ENCODE assay signal across 21 cellular contexts in the genomic region with DNA sequence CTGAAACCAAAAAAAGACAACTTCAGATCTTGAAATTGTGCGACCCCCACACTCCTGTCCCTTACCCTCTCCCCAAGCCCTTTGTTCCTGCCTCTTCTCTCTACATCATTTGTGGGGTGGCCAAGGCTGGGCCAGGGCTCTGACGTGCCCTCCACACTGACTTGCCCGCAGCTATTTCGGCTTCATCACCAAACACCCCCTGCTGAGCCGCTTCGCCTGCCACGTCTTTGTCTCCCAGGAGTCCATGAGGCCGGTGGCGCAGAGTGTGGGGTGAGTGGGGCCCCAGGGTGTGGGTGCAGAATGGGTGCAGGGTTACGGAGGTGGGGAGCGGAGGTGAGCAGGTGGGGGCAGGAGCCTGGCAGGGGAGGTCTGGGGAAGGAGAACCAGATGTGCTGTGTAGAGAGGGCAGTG. TPM values are rescaled to one million over a fixed set of nuclear protein-coding genes. Genes with fewer than 3 reads are reported as not detected.
DNase-seq lines count a peak whose midpoint lies in the region; ATAC-seq, FAIRE-seq and TF ChIP-seq lines count a peak whose summit lies in the region.
"Had no signal": no experiment of that assay in that cellular context is flagged by ENCODE, and none has a peak within 500 bp of the region (broad histone marks: within the 10 kb centered on the region; RNA-seq: fewer than 3 reads in every experiment).

No MANE protein-coding gene starts in this region.

- no peaks in the 10 kb centered on the region; a peak in 2 of 7 replicates for H3K36me3 Mint-ChIP-seq in H9 (ENCODE audit: insufficient read depth in 1 of 3, low read depth in 3 of 3)
- no peaks in the 10 kb centered on the region for H3K36me3 Mint-ChIP-seq in stimulated activated memory B cell treated with anti-CD40 and anti-IgM and Interleukin-4, amounts not matched to agents 10 μg/mL and 1 μg/mL and 100 μg/mL, for 72 hours
- H3K36me3 Mint-ChIP-seq: CD14-positive monocyte; CD8-positive, alpha-beta T cell had no signal

- no peaks in the 10 kb centered on the region for H3K79me2 ChIP-seq in H9 (ENCODE audit: insufficient read depth, low read length)

- H3K23me2 ChIP-seq in H9 (ENCODE audit: insufficient read length, low read depth, low read length, poor library complexity, severe bottlenecking) = peaks cover 5% of the 10 kb centered on the region

- no peak overlapping the region for H3K4ac ChIP-seq in H9 (ENCODE audit: low read depth, low read length)

- no peaks in the 10 kb centered on the region for H4K20me1 ChIP-seq in H9 (ENCODE audit: control insufficient read depth, insufficient read depth, insufficient read length)

- no peak overlapping the region for H3K27ac Mint-ChIP-seq in H9
- H3K27ac Mint-ChIP-seq in stimulated activated memory B cell treated with anti-CD40 and anti-IgM and Interleukin-4, amounts not matched to agents 10 μg/mL and 1 μg/mL and 100 μg/mL, for 72 hours = no peak overlapping the region
- H3K27ac Mint-ChIP-seq: CD14-positive monocyte; CD8-positive, alpha-beta T cell had no signal

- H3K4me3 ChIP-seq in kidney (ENCODE audit: low read length in 2 of 2) = no peak overlapping the region

- no peaks in the 10 kb centered on the region for H3K36me3 ChIP-seq in kidney (ENCODE audit: control insufficient read depth in 1 of 2, insufficient read depth in 2 of 2, low read length in 2 of 2)

- TF ChIP-seq CTCF in H9 (conservative IDR thresholded peaks at IDR 0.05) (no peak), kidney (IDR thresholded peaks at IDR 0.05; ENCODE audit: borderline replicate concordance, extremely low read depth, insufficient read depth) (no peak)

- no peak overlapping the region for H3K23ac ChIP-seq in H9 (ENCODE audit: insufficient read length, low read depth, low read length)

- H3K4me2 ChIP-seq in H9 (ENCODE audit: insufficient read depth, insufficient read length, low read length) = no peak overlapping the region

- no peak overlapping the region for H2BK20ac ChIP-seq in H9 (ENCODE audit: low read depth, low read length, poor library complexity, severe bottlenecking)

- no peak overlapping the region for H3K4me3 Mint-ChIP-seq in H9
- H3K4me3 Mint-ChIP-seq in stimulated activated memory B cell treated with anti-CD40 and anti-IgM and Interleukin-4, amounts not matched to agents 10 μg/mL and 1 μg/mL and 100 μg/mL, for 72 hours = no peak overlapping the region
- H3K4me3 Mint-ChIP-seq: CD8-positive, alpha-beta T cell had no signal

- whole genome bisulfite sequencing in H9 (ENCODE audit: extremely low coverage, insufficient read length, low lambda C conversion rate) = no CpG with 5 or more reads among the region's 11 CpGs

- no peaks in the 10 kb centered on the region for H3K27me3 ChIP-seq in H9 (ENCODE audit: insufficient read depth, low read length)

- H2BK15ac ChIP-seq in H9 (ENCODE audit: low read depth, low read length) = no peak overlapping the region

- H3K56ac ChIP-seq in H9 (ENCODE audit: insufficient read length, low read depth, low read length) = no peak overlapping the region

- H3K18ac ChIP-seq in H9 (ENCODE audit: insufficient read length, low read depth, low read length) = peak overlapping the region; percentile 11

- peaks cover 41% of the 10 kb centered on the region for H3K27me3 Mint-ChIP-seq in H9 (ENCODE audit: low read depth)
- H3K27me3 Mint-ChIP-seq in stimulated activated memory B cell treated with anti-CD40 and anti-IgM and Interleukin-4, amounts not matched to agents 10 μg/mL and 1 μg/mL and 100 μg/mL, for 72 hours = peaks cover 85% of the 10 kb centered on the region

- no peak overlapping the region for H2BK120ac ChIP-seq in H9 (ENCODE audit: low read depth, low read length, poor library complexity, severe bottlenecking)

- H3T11ph ChIP-seq in H9 (ENCODE audit: low read length) = no peak overlapping the region

- H3K27ac ChIP-seq in H9 (ENCODE audit: insufficient read length, low read depth, low read length) (no peak overlapping the region), kidney (ENCODE audit: low read depth in 2 of 2, low read length in 2 of 2) (no peak overlapping the region)
- H3K27ac ChIP-seq: 22Rv1 had no signal

- peaks cover 10 to 16% of the 10 kb centered on the region in 2 experiments for H3K4me1 Mint-ChIP-seq in H9
- peaks cover 10% of the 10 kb centered on the region for H3K4me1 Mint-ChIP-seq in stimulated activated memory B cell treated with anti-CD40 and anti-IgM and Interleukin-4, amounts not matched to agents 10 μg/mL and 1 μg/mL and 100 μg/mL, for 72 hours

- H3K9me3 ChIP-seq in H9 (ENCODE audit: control insufficient read depth, low read depth, low read length) (no peaks in the 10 kb centered on the region), kidney (ENCODE audit: control insufficient read depth in 1 of 2, low read length in 2 of 2) (no peaks in the 10 kb centered on the region)

- H3K9ac ChIP-seq in H9 (ENCODE audit: extremely low read depth, insufficient read length, low read length) (no peak overlapping the region), kidney (ENCODE audit: low read length in 2 of 2) (no peak overlapping the region)

- H2AFZ ChIP-seq in H9 (ENCODE audit: low read length) = no peak overlapping the region

- no peak overlapping the region for H2BK12ac ChIP-seq in H9 (ENCODE audit: insufficient read length, low read depth, low read length)

- H3K9me3 Mint-ChIP-seq in H9 = peaks cover 0 to 3% of the 10 kb centered on the region in 2 experiments; a peak in 1 of 5 replicates
- H3K9me3 Mint-ChIP-seq in stimulated activated memory B cell treated with anti-CD40 and anti-IgM and Interleukin-4, amounts not matched to agents 10 μg/mL and 1 μg/mL and 100 μg/mL, for 72 hours = no peaks in the 10 kb centered on the region
- H3K9me3 Mint-ChIP-seq: CD8-positive, alpha-beta T cell had no signal

- intact Hi-C loops in kidney (cut with DNase I) = no loop called here

- no peak overlapping the region for H4K5ac ChIP-seq in H9 (ENCODE audit: insufficient read length, low read depth, low read length)

- DNase-seq in activated effector memory CD4-positive, alpha-beta T cell treated with anti-CD3 and anti-CD28 coated beads, Interleukin-2, amount 50 U/mL, for 16 hours = peak; percentile 60
- no peak for DNase-seq in activated effector memory CD4-positive, alpha-beta T cell treated with Interleukin-2 at 50 U/mL for 16 hours
- no peak for DNase-seq in H9
- peak; percentile 70 for DNase-seq in kidney
- no peak for DNase-seq in DMS53 treated with DMSO at 0.1 percent for 48 hours (lab: John Stamatoyannopoulos, UW; ENCODE audit: unreplicated experiment)
- DNase-seq in stimulated activated CD4-positive, alpha-beta T cell treated with anti-CD3 and anti-CD28 coated beads, Interleukin-4, amount 100 ng/mL, for 1 hour = no peak
- DNase-seq: CD8-positive, alpha-beta T cell; COR-L47; DMS153; DND-41; GF-D8; IMR-90 had no signal

- H3K79me1 ChIP-seq in H9 (ENCODE audit: insufficient read depth, low read depth, low read length, poor library complexity, severe bottlenecking) = no peaks in the 10 kb centered on the region

- H3K4me1 ChIP-seq in H9 (ENCODE audit: insufficient read depth, low read length) = peaks cover 3% of the 10 kb centered on the region; the same call in 1 of the 2 replicates
- H3K4me1 ChIP-seq in kidney (ENCODE audit: control insufficient read depth in 1 of 2, insufficient read depth in 1 of 2, low read depth in 1 of 2, low read length in 2 of 2) = no peaks in the 10 kb centered on the region

- H2BK5ac ChIP-seq in H9 (ENCODE audit: insufficient read length, low read length) = no peak overlapping the region

- peak; percentile 46 for ATAC-seq in stimulated activated memory B cell treated with anti-CD40 and anti-IgM and Interleukin-4, amounts not matched to agents 10 μg/mL and 1 μg/mL and 100 μg/mL, for 72 hours
- ATAC-seq: CD8-positive, alpha-beta T cell; HCT116 had no signal

- no peak overlapping the region for H3K14ac ChIP-seq in H9 (ENCODE audit: insufficient read depth, low read length)

- no peak overlapping the region for H4K8ac ChIP-seq in H9 (replicated peaks; ENCODE audit: insufficient read length, low read depth, low read length)

- no peak for FAIRE-seq in kidney (lab: Jason Lieb, UNC)
- FAIRE-seq: D721Med, GM19239, H1 had no signal

- H4K91ac ChIP-seq in H9 (ENCODE audit: insufficient read length, low read depth, low read length) = no peak overlapping the region

- H2AK5ac ChIP-seq in H9 (ENCODE audit: insufficient read length, low read length) = no peak overlapping the region

RNA-seq across cellular contexts. Expression of gene MAPK8IP2, which starts 9.5 kb away (rescaled TPM):
- total RNA-seq in H9 (2021) = 5.7 and 5.9 TPM in 2 replicates
- total RNA-seq in kidney = 1.1 TPM
- 1.0 TPM for polyA plus RNA-seq in kidney (ENCODE audit: insufficient read depth, low read depth, low replicate concordance)
- polyA plus RNA-seq: CD14-positive monocyte had no signal

RNA-seq across cellular contexts. Expression of gene ARSA, which starts 17.9 kb away (rescaled TPM):
- 10.3 and 11.0 TPM in 2 replicates for total RNA-seq in H9 (2021)
- 53.0 TPM for total RNA-seq in kidney
- polyA plus RNA-seq in kidney (ENCODE audit: insufficient read depth, low read depth, low replicate concordance) = 52.8 TPM

RNA-seq across cellular contexts. Expression of gene CHKB, which starts 27.4 kb away (rescaled TPM):
- total RNA-seq in H9 (2021) (64.1 and 64.9 TPM in 2 replicates), kidney (91.7 TPM)
- polyA plus RNA-seq in kidney (ENCODE audit: insufficient read depth, low read depth, low replicate concordance) = 73.0 TPM

RNA-seq across cellular contexts. Expression of gene CPT1B, which starts 31.8 kb away (rescaled TPM):
- total RNA-seq in H9 (2021) (65.7 and 68.3 TPM in 2 replicates), kidney (34.3 TPM)
- polyA plus RNA-seq in kidney (ENCODE audit: insufficient read depth, low read depth, low replicate concordance) = 20.6 TPM

RNA-seq across cellular contexts. Expression of gene SYCE3, which starts 47.3 kb away (rescaled TPM):
- total RNA-seq in H9 (2021) = 0.85 and 0.97 TPM in 2 replicates
- not detected for total RNA-seq in kidney
- polyA plus RNA-seq in kidney (ENCODE audit: insufficient read depth, low read depth, low replicate concordance) = 4.6 TPM
- total RNA-seq: A673; CD8-positive, alpha-beta T cell; H1; IMR-90 had no signal
- polyA plus RNA-seq: BJ, IMR-90 had no signal

Comparison
In these comparisons a context has a peak if more than half of its experiments do, and no peak if none do; other contexts are left out.
1. DNase-seq: peak in activated effector memory CD4-positive, alpha-beta T cell treated with anti-CD3 and anti-CD28 coated beads, Interleukin-2, amount 50 U/mL, for 16 hours (single experiment) and kidney (single experiment); none in activated effector memory CD4-positive, alpha-beta T cell treated with Interleukin-2 at 50 U/mL for 16 hours (single experiment), H9 (single experiment), DMS53 treated with DMSO at 0.1 percent for 48 hours (single experiment) and stimulated activated CD4-positive, alpha-beta T cell treated with anti-CD3 and anti-CD28 coated beads, Interleukin-4, amount 100 ng/mL, for 1 hour (single experiment).